In the genomic region with DNA sequence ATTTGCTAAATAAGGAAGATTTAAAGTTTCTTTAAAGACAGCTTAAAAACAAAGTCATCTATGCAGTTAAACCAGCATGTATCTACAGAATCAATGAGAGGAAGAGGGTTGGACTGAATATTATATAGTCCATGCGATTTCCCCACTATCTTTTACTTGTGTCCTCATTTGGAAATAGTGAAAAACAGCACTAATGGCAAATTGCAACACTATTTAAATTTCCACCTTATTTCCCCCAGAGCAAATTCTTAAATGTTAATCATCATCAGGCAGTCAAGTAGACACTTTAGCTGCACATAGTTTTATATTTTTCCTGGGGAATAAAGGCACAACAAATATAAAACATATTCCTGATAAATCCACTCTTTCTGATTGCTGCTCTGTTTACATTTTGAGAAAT, we compare ENCODE assay signal across 20 cellular contexts.
DNase-seq lines count a peak whose midpoint lies in the region; ATAC-seq and TF ChIP-seq lines count a peak whose summit lies in the region.
"Had no signal": no experiment of that assay in that cellular context is flagged by ENCODE, and none has a peak within 500 bp of the region (broad histone marks: within the 10 kb centered on the region; RNA-seq: fewer than 3 reads in every experiment).

No MANE protein-coding gene starts in this region.

- no peak overlapping the region for H3K18ac ChIP-seq in mesendoderm (ENCODE audit: low read length)

- POLR2A ChIA-PET in MCF 10A (lab: Yijun Ruan, JAX): interaction anchor here (0.6 to 4.4 kb wide), 5 partner anchors 9 to 115 kb away, joined by 3 to 33 read pairs (median 3); no protein-coding TSS in a partner anchor

- H2AK5ac ChIP-seq in mesendoderm (ENCODE audit: low read length): no peak overlapping the region

- H3K9me3 ChIP-seq in mammary epithelial cell (replicated peaks; ENCODE audit: insufficient read depth, low read length): no peaks in the 10 kb centered on the region
- H3K9me3 ChIP-seq: BE2C had no signal

- no peak overlapping the region for H2BK15ac ChIP-seq in mesendoderm (replicated peaks; ENCODE audit: low read depth)

- H3K4me3 ChIP-seq in mammary epithelial cell (replicated peaks in 1 of 3; ENCODE audit: insufficient read depth in 1 of 3, low read depth in 2 of 3, low read length in 3 of 3) (no peak overlapping the region), dorsolateral prefrontal cortex (peak overlapping the region; percentile 3 to 71 (median 52)), mesendoderm (ENCODE audit: low read length) (no peak overlapping the region)
- H3K4me3 ChIP-seq: GM23248 had no signal

- H3K4me3 Mint-ChIP-seq in MCF 10A (ENCODE audit: unreplicated experiment) (no peak overlapping the region), osteocyte (ENCODE audit: unreplicated experiment) (no peak overlapping the region), natural killer cell (no peak overlapping the region)
- H3K4me3 Mint-ChIP-seq: CD4-positive, CD25-positive, alpha-beta regulatory T cell; IgD-negative memory B cell had no signal

- H3K56ac ChIP-seq in mesendoderm (ENCODE audit: low read length): no peak overlapping the region

- peaks cover 5% of the 10 kb centered on the region for H3K4me1 ChIP-seq in mammary epithelial cell (ENCODE audit: insufficient read depth, low read length)
- H3K4me1 ChIP-seq in mesendoderm (ENCODE audit: control insufficient read depth, low read depth, low read length): no peaks in the 10 kb centered on the region

- DNase-seq in MCF 10A (ENCODE audit: unreplicated experiment): no peak
- DNase-seq in mammary epithelial cell: no peak
- no peak for DNase-seq in dorsolateral prefrontal cortex
- DNase-seq in osteocyte (ENCODE audit: extremely low spot score, unreplicated experiment): no peak
- DNase-seq in posterior vena cava (ENCODE audit: low spot score): no peak
- no peak for DNase-seq in natural killer cell
- DNase-seq in SK-N-DZ (ENCODE audit: low spot score): no peak
- no peak for DNase-seq in mesendoderm
- DNase-seq: BE2C; CD4-positive, CD25-positive, alpha-beta regulatory T cell; COR-L47; GM23248; HCEC 1CT; Karpas-422; MM.1S; NCI-H1092; NCI-H2171; NCI-H446; Right ventricle myocardium superior had no signal

- TF ChIP-seq CTCF in MCF 10A (IDR thresholded peaks at IDR 0.05; ENCODE audit: unreplicated experiment) (no peak), mammary epithelial cell (conservative IDR thresholded peaks at IDR 0.05 in 1 of 2, IDR thresholded peaks at IDR 0.05 in 1 of 2; ENCODE audit: extremely low read depth in 1 of 2, insufficient read depth in 1 of 2, low read depth in 1 of 2, low read length in 2 of 2) (no peak), dorsolateral prefrontal cortex (IDR thresholded peaks at IDR 0.05 in 54 of 56, conservative IDR thresholded peaks at IDR 0.05 in 2 of 56; ENCODE audit: low read depth in 1 of 56, partially characterized antibody in 56 of 56) (no peak), osteocyte (IDR thresholded peaks at IDR 0.05) (no peak), natural killer cell (IDR thresholded peaks at IDR 0.05) (no peak)

- H4K20me1 ChIP-seq in mammary epithelial cell (ENCODE audit: insufficient read depth, low read length): no peaks in the 10 kb centered on the region

- CTCF ChIA-PET in MCF 10A (lab: Yijun Ruan, JAX): interaction anchor here (0.6 to 1.4 kb wide), 2 partner anchors 29 to 559 kb away, joined by 3 to 4 read pairs; no protein-coding TSS in a partner anchor
- CTCF ChIA-PET in mammary epithelial cell (lab: Charles Lee; ENCODE audit: low non-redundant PET): no interaction called here

- H3K27me3 ChIP-seq in mammary epithelial cell (ENCODE audit: insufficient read depth, low read length) (no peaks in the 10 kb centered on the region), dorsolateral prefrontal cortex (no peaks in the 10 kb centered on the region), mesendoderm (ENCODE audit: insufficient read depth, low read length, poor library complexity) (no peaks in the 10 kb centered on the region)
- H3K27me3 ChIP-seq: BE2C had no signal

- intact Hi-C loops in MCF 10A (cut with micrococcal nuclease): no loop called here
- intact Hi-C loops in mammary epithelial cell (cut with micrococcal nuclease): no loop called here
- intact Hi-C loops in dorsolateral prefrontal cortex (cut with DNase I): loop anchor here in 1 of 2 donors (5.0 kb wide), 1 partner anchor 115 kb away; a partner anchor contains a TSS
- intact Hi-C loops in posterior vena cava (cut with DNase I): no loop called here
- intact Hi-C loops in natural killer cell (cut with micrococcal nuclease): no loop called here

- H3K36me3 Mint-ChIP-seq in MCF 10A (ENCODE audit: insufficient read depth, unreplicated experiment) (no peaks in the 10 kb centered on the region), osteocyte (ENCODE audit: unreplicated experiment) (no peaks in the 10 kb centered on the region), natural killer cell (no peaks in the 10 kb centered on the region)
- H3K36me3 Mint-ChIP-seq: CD4-positive, CD25-positive, alpha-beta regulatory T cell; IgD-negative memory B cell had no signal

- H3K27ac Mint-ChIP-seq in MCF 10A (ENCODE audit: low read depth, unreplicated experiment) (peak overlapping the region; percentile 85), osteocyte (ENCODE audit: unreplicated experiment) (peak overlapping the region; percentile 93), natural killer cell (no peak overlapping the region)
- H3K27ac Mint-ChIP-seq: CD4-positive, CD25-positive, alpha-beta regulatory T cell; IgD-negative memory B cell had no signal

- BruUV-seq in MCF 10A (replicated peaks; lab: Mats Ljungman, UMichigan): no TSS peak
- BruUV-seq in mammary epithelial cell (replicated peaks; lab: Mats Ljungman, UMichigan): no TSS peak

- 48% methylated on average over 1 of the region's 1 CpG for WGBS in mammary epithelial cell (ENCODE audit: low coverage, missing lambda C conversion rate)
- WGBS in mesendoderm (ENCODE audit: extremely low coverage, insufficient coverage, low lambda C conversion rate): no CpG with 5 or more reads among the region's 1 CpG

- H3K4ac ChIP-seq in mesendoderm (ENCODE audit: low read depth, low read length): no peak overlapping the region

- H4K8ac ChIP-seq in mesendoderm (ENCODE audit: low read depth, low read length): no peak overlapping the region

- H3K4me1 Mint-ChIP-seq in MCF 10A (ENCODE audit: insufficient read depth, unreplicated experiment) (peaks cover 29% of the 10 kb centered on the region), osteocyte (ENCODE audit: unreplicated experiment) (peaks cover 33% of the 10 kb centered on the region), natural killer cell (no peaks in the 10 kb centered on the region)
- H3K4me1 Mint-ChIP-seq: CD4-positive, CD25-positive, alpha-beta regulatory T cell; IgD-negative memory B cell had no signal

- H2BK5ac ChIP-seq in mesendoderm (ENCODE audit: low read length): no peak overlapping the region

- in situ Hi-C loops in mammary epithelial cell (cut with MboI; ENCODE audit: low sequenced_read_pairs in 2 of 2): no loop called here

- H3K27me3 Mint-ChIP-seq in MCF 10A (ENCODE audit: insufficient read depth, unreplicated experiment) (no peaks in the 10 kb centered on the region), osteocyte (ENCODE audit: unreplicated experiment) (peaks cover 2% of the 10 kb centered on the region), natural killer cell (ENCODE audit: low read depth in 2 of 2) (no peaks in the 10 kb centered on the region)
- H3K27me3 Mint-ChIP-seq: CD4-positive, CD25-positive, alpha-beta regulatory T cell; IgD-negative memory B cell had no signal

- no peaks in the 10 kb centered on the region for H3K79me1 ChIP-seq in mesendoderm (ENCODE audit: low read length)

- H3K79me2 ChIP-seq in mammary epithelial cell (ENCODE audit: insufficient read depth, low read length) (no peaks in the 10 kb centered on the region), mesendoderm (ENCODE audit: control insufficient read depth, insufficient read depth, low read length) (no peaks in the 10 kb centered on the region)

- no peak for ATAC-seq in natural killer cell

- no peak overlapping the region for H3K4me2 ChIP-seq in mammary epithelial cell (ENCODE audit: insufficient read depth, low read depth, low read length)
- no peak overlapping the region for H3K4me2 ChIP-seq in mesendoderm (ENCODE audit: low read length)

- no peak overlapping the region for H2BK120ac ChIP-seq in mesendoderm (ENCODE audit: low read depth, low read length)

- H4K5ac ChIP-seq in mesendoderm (ENCODE audit: low read length): no peak overlapping the region

- H3K27ac ChIP-seq in mammary epithelial cell (ENCODE audit: insufficient read depth, low read depth, low read length) (no peak overlapping the region), dorsolateral prefrontal cortex (peak overlapping the region in 58 of 59 donors; percentile 13 to 95 (median 84)), mesendoderm (ENCODE audit: low read depth, low read length) (no peak overlapping the region)
- H3K27ac ChIP-seq: GM23248 had no signal

- no peak overlapping the region for H2AFZ ChIP-seq in mammary epithelial cell (ENCODE audit: low read depth, low read length)
- H2AFZ ChIP-seq: GM23248 had no signal

- H3K9ac ChIP-seq in mammary epithelial cell (ENCODE audit: insufficient read depth, low read length) (no peak overlapping the region), mesendoderm (ENCODE audit: low read length) (no peak overlapping the region)
- H3K9ac ChIP-seq: GM23248 had no signal

- dilution Hi-C loops in mammary epithelial cell (cut with HindIII; ENCODE audit: low sequenced_read_pairs): no loop called here

- no peak overlapping the region for H3K23ac ChIP-seq in mesendoderm (ENCODE audit: low read length)

- H3K36me3 ChIP-seq in mammary epithelial cell (ENCODE audit: insufficient read depth, low read length): no peaks in the 10 kb centered on the region
- H3K36me3 ChIP-seq in mesendoderm (ENCODE audit: control insufficient read depth, insufficient read depth, low read length): no peaks in the 10 kb centered on the region
- H3K36me3 ChIP-seq: BE2C had no signal

- H3K9me3 Mint-ChIP-seq in MCF 10A (ENCODE audit: unreplicated experiment) (no peaks in the 10 kb centered on the region), osteocyte (ENCODE audit: unreplicated experiment) (no peaks in the 10 kb centered on the region), natural killer cell (peaks cover 0 to 2% of the 10 kb centered on the region in 2 donors)
- H3K9me3 Mint-ChIP-seq: IgD-negative memory B cell had no signal

Comparison
In these comparisons a context has a peak if more than half of its experiments do, and no peak if none do; other contexts are left out.
1. H3K27ac Mint-ChIP-seq: peak in MCF 10A (single experiment) and osteocyte (single experiment); none in natural killer cell (0 of 2).
2. H3K27ac ChIP-seq: peak in dorsolateral prefrontal cortex (58 of 59); none in mammary epithelial cell (single experiment) and mesendoderm (single experiment).
3. H3K4me3 ChIP-seq: peak in dorsolateral prefrontal cortex (59 of 59); none in mammary epithelial cell (0 of 3) and mesendoderm (single experiment).